ENCODE assay signal across 34 cellular contexts in genomic region chr7:86152926-86153325, GRCh38.
"Had no signal": no experiment of that assay in that cellular context is flagged by ENCODE, and none has a peak within 500 bp of the region (broad histone marks: within the 10 kb centered on the region; RNA-seq: fewer than 3 reads in every experiment).

No MANE protein-coding gene starts in this region.

- H3K9me3 ChIP-seq: MG63 had no signal

- H3K27me3 ChIP-seq: MG63 had no signal

- H3K36me3 ChIP-seq: MG63 had no signal

- H3K4me3 ChIP-seq: MG63 had no signal

- DNase-seq: Karpas-422, Kasumi-1, MG63, MM.1S, MV-4-11, NCI-H1048, NCI-H1092, NCI-H1092 treated with DMSO at 0.1 percent for 48 hours, NCI-H1105, NCI-H1105 treated with DMSO at 0.1 percent for 48 hours, NCI-H1417, NCI-H1417 treated with DMSO at 0.1 percent for 48 hours, NCI-H1436, NCI-H1436 treated with DMSO at 0.1 percent for 48 hours, NCI-H146, NCI-H1694, NCI-H1694 treated with DMSO at 0.1 percent for 48 hours, NCI-H187, NCI-H187 treated with DMSO at 0.1 percent for 48 hours, NCI-H1930, NCI-H2029, NCI-H2029 treated with DMSO at 0.1 percent for 48 hours, NCI-H2081, NCI-H2081 treated with DMSO at 0.1 percent for 48 hours, NCI-H2107, NCI-H2171, NCI-H2171 treated with DMSO at 0.1 percent for 48 hours, NCI-H2227 treated with DMSO at 0.1 percent for 48 hours, NCI-H226, NCI-H345, NCI-H446, NCI-H446 treated with DMSO at 0.1 percent for 48 hours, NCI-H510A, NCI-H510A treated with DMSO at 0.1 percent for 48 hours had no signal
